In genomic region chr9:28921857-28922500, GRCh38 we compare ENCODE assay signal across 18 cellular contexts.
"Had no signal": no experiment of that assay in that cellular context is flagged by ENCODE, and none has a peak within 500 bp of the region (broad histone marks: within the 10 kb centered on the region; RNA-seq: fewer than 3 reads in every experiment).

No MANE protein-coding gene starts in this region.

- DNase-seq: activated B cell treated with CpG ODN at 0.5 μM for 24 hours; activated CD4-positive, alpha-beta T cell treated with anti-CD3 and anti-CD28 coated beads for 1 hour; activated CD4-positive, alpha-beta T cell treated with anti-CD3 and anti-CD28 coated beads, Interleukin-2, amount 10 ng/mL, durations not matched to agents 24 days and 14 days; activated CD4-positive, alpha-beta T cell treated with anti-CD3 and anti-CD28 coated beads, Interleukin-2, amount 50 U/mL, for 48 hours; activated T-cell treated with anti-CD3 and anti-CD28 coated beads for 4 hours; activated T-cell treated with anti-CD3 and anti-CD28 coated beads, Interleukin-2, amount 50 U/mL, for 48 hours; aorta; caudate nucleus; Karpas-422; NCI-H1105 treated with DMSO at 0.1 percent for 48 hours; NCI-H1436 treated with DMSO at 0.1 percent for 48 hours; NCI-H187 treated with DMSO at 0.1 percent for 48 hours; NCI-H2081 treated with DMSO at 0.1 percent for 48 hours; NCI-H2227 treated with DMSO at 0.1 percent for 48 hours; NCI-H524 treated with DMSO at 0.1 percent for 48 hours; NCI-H82; RPMI8226; SK-N-SH had no signal
